8 cellular contexts compared by ENCODE assay signal in genomic region chr21:35840197-35840799, GRCh38.
DNase-seq lines count a peak whose midpoint lies in the region; FAIRE-seq and TF ChIP-seq lines count a peak whose summit lies in the region.

No MANE protein-coding gene starts in this region.

- no peaks in the 10 kb centered on the region for H3K36me3 ChIP-seq in WERI-Rb-1
- H3K36me3 ChIP-seq in thyroid gland, result no peaks in the 10 kb centered on the region

- intact Hi-C loops in thyroid gland (cut with DNase I), result no loop called here

- in situ Hi-C loops in GM13976 (cut with MboI; ENCODE audit: low sequenced_read_pairs, unreplicated experiment), result loop anchor here (25.0 kb wide), 1 partner anchor 1103 kb away; no protein-coding TSS in a partner anchor

- H3K27ac ChIP-seq in WERI-Rb-1, result no peak overlapping the region
- no peak overlapping the region for H3K27ac ChIP-seq in thyroid gland

- peak; percentile 92 for FAIRE-seq in endometrium (lab: Jason Lieb, UNC)

- H3K27me3 ChIP-seq in WERI-Rb-1 (ENCODE audit: insufficient read depth, low read depth, severe bottlenecking) (peaks cover 86% of the 10 kb centered on the region), thyroid gland (no peaks in the 10 kb centered on the region)

- H3K4me1 ChIP-seq in thyroid gland, result no peaks in the 10 kb centered on the region

- H3K4me3 ChIP-seq in WERI-Rb-1 (ENCODE audit: low read depth, low read length) (no peak overlapping the region), thyroid gland (replicated peaks in 1 of 3) (no peak overlapping the region)

- 95 to 96% methylated on average over 2 of the region's 2 CpGs for WGBS in thyroid gland, 2 donors

- no peaks in the 10 kb centered on the region for H3K9me3 ChIP-seq in WERI-Rb-1 (ENCODE audit: severe bottlenecking)
- no peaks in the 10 kb centered on the region for H3K9me3 ChIP-seq in thyroid gland

- no peak for TF ChIP-seq POLR2A in thyroid gland (IDR thresholded peaks at IDR 0.05)

- TF ChIP-seq CTCF in GM13976 (IDR thresholded peaks at IDR 0.05; ENCODE audit: borderline replicate concordance, control extremely low read depth, extremely low read depth, insufficient read depth, missing control alignments) (peak; percentile 74), WERI-Rb-1 (IDR thresholded peaks at IDR 0.05; ENCODE audit: low read depth, low read length) (peak; percentile 71), thyroid gland (IDR thresholded peaks at IDR 0.05) (peak; percentile 63 to 89 (median 80))

- DNase-seq in AG08395 (ENCODE audit: low spot score), result peak; percentile 62
- peak; percentile 36 for DNase-seq in GM13976 (ENCODE audit: low spot score)
- peak; percentile 74 for DNase-seq in NCI-H2196 (lab: John Stamatoyannopoulos, UW; ENCODE audit: unreplicated experiment)
- DNase-seq in WERI-Rb-1, result peak; percentile 40
- peak; percentile 81 for DNase-seq in myocyte (ENCODE audit: low read depth)
- peak; percentile 65 to 69 for DNase-seq in thyroid gland
- DNase-seq in mesenteric fat pad (ENCODE audit: low spot score), result no peak
